21 cellular contexts compared by ENCODE assay signal in the genomic region with DNA sequence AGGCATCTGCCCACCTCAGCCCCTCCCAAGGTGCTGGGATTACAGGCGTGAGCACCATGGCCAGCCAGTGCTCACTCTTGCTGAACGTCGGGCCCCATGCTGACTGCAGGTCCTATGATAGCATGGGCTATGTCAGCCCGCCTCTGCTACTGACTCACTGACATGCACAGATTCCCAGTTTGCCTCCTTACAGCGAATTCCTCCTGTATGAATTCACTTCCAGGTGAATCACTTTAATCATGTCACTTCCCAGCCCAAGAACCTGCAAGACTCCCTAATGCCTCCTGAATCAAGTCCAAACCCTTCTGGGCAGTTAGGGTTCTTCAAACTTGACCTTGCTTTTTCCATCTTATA. TPM values are rescaled to one million over a fixed set of nuclear protein-coding genes. Genes with fewer than 3 reads are reported as not detected.
DNase-seq lines count a peak whose midpoint lies in the region; ATAC-seq, FAIRE-seq and TF ChIP-seq lines count a peak whose summit lies in the region.
"Had no signal": no experiment of that assay in that cellular context is flagged by ENCODE, and none has a peak within 500 bp of the region (broad histone marks: within the 10 kb centered on the region; RNA-seq: fewer than 3 reads in every experiment).

No MANE protein-coding gene starts in this region.

- H3K36me3 Mint-ChIP-seq in stimulated activated effector memory CD8-positive, alpha-beta T cell treated with anti-CD3 and anti-CD28 coated beads, Interleukin-12 subunit alpha, Interleukin-12 subunit beta, amount 100 ng/mL, for 72 hours, result peaks cover 6% of the 10 kb centered on the region
- H3K36me3 Mint-ChIP-seq: IgD-negative memory B cell, naive B cell, type B pancreatic cell had no signal

- FAIRE-seq in urothelium cell line (lab: Jason Lieb, UNC), result no peak
- no peak for FAIRE-seq in GM19239 (lab: Jason Lieb, UNC)
- FAIRE-seq: G401.6 had no signal

- H3K4me1 ChIP-seq in left ventricle myocardium inferior, result peaks cover 14% of the 10 kb centered on the region
- H3K4me1 ChIP-seq: left lung had no signal

- intact Hi-C loops in left ventricle myocardium inferior (cut with micrococcal nuclease) (no loop called here), left ventricle myocardium superior (cut with micrococcal nuclease) (no loop called here)

- H3K4me3 ChIP-seq in left ventricle myocardium inferior (no peak overlapping the region), fibroblast of the aortic adventitia (ENCODE audit: low read depth, low read length) (no peak overlapping the region)
- H3K4me3 ChIP-seq: left lung had no signal

- H3K9me3 ChIP-seq in left ventricle myocardium inferior (replicated peaks), result no peaks in the 10 kb centered on the region
- H3K9me3 ChIP-seq: left lung had no signal

- H3K36me3 ChIP-seq in left ventricle myocardium inferior, result no peaks in the 10 kb centered on the region
- H3K36me3 ChIP-seq: left lung had no signal

- H3K4me1 Mint-ChIP-seq in stimulated activated effector memory CD8-positive, alpha-beta T cell treated with anti-CD3 and anti-CD28 coated beads, Interleukin-12 subunit alpha, Interleukin-12 subunit beta, amount 100 ng/mL, for 72 hours, result peaks cover 21% of the 10 kb centered on the region
- H3K4me1 Mint-ChIP-seq: activated B cell treated with CpG ODN at 0.5 μM for 24 hours had no signal

- H3K27ac ChIP-seq in left ventricle myocardium inferior (replicated peaks), result peak overlapping the region; percentile 34
- H3K27ac ChIP-seq: left lung had no signal

- H3K9me3 Mint-ChIP-seq in stimulated activated effector memory CD8-positive, alpha-beta T cell treated with anti-CD3 and anti-CD28 coated beads, Interleukin-12 subunit alpha, Interleukin-12 subunit beta, amount 100 ng/mL, for 72 hours, result no peaks in the 10 kb centered on the region
- H3K9me3 Mint-ChIP-seq: activated B cell treated with CpG ODN at 0.5 μM for 24 hours; CD4-positive, alpha-beta T cell; IgD-negative memory B cell; naive B cell; type B pancreatic cell had no signal

- ATAC-seq in left ventricle myocardium superior, result no peak
- ATAC-seq in HG02798 (IDR thresholded peaks at IDR 0.05; ENCODE audit: poor library complexity, unreplicated experiment), result no peak
- ATAC-seq in stimulated activated effector memory CD8-positive, alpha-beta T cell treated with anti-CD3 and anti-CD28 coated beads, Interleukin-12 subunit alpha, Interleukin-12 subunit beta, amount 100 ng/mL, for 72 hours, result no peak

- H3K27ac Mint-ChIP-seq in stimulated activated effector memory CD8-positive, alpha-beta T cell treated with anti-CD3 and anti-CD28 coated beads, Interleukin-12 subunit alpha, Interleukin-12 subunit beta, amount 100 ng/mL, for 72 hours, result no peak overlapping the region
- H3K27ac Mint-ChIP-seq: activated B cell treated with CpG ODN at 0.5 μM for 24 hours; CD4-positive, alpha-beta T cell; IgD-negative memory B cell; type B pancreatic cell had no signal

- no peak overlapping the region for H3K4me3 Mint-ChIP-seq in stimulated activated effector memory CD8-positive, alpha-beta T cell treated with anti-CD3 and anti-CD28 coated beads, Interleukin-12 subunit alpha, Interleukin-12 subunit beta, amount 100 ng/mL, for 72 hours
- H3K4me3 Mint-ChIP-seq: activated B cell treated with CpG ODN at 0.5 μM for 24 hours; CD4-positive, alpha-beta T cell; IgD-negative memory B cell; naive B cell; type B pancreatic cell had no signal

- TF ChIP-seq CTCF in left ventricle myocardium inferior (IDR thresholded peaks at IDR 0.05; ENCODE audit: borderline replicate concordance), result no peak
- no peak for TF ChIP-seq CTCF in fibroblast of the aortic adventitia (IDR thresholded peaks at IDR 0.05; ENCODE audit: insufficient read depth, low read length)

- H3K27me3 ChIP-seq in left ventricle myocardium inferior (ENCODE audit: low read depth), result no peaks in the 10 kb centered on the region
- H3K27me3 ChIP-seq: left lung had no signal

- no peak for DNase-seq in left ventricle myocardium inferior
- no peak for DNase-seq in left ventricle myocardium superior
- DNase-seq in SW480 (ENCODE audit: low spot score), result peak; percentile 35
- DNase-seq in fibroblast of the aortic adventitia (ENCODE audit: low read depth), result peak; percentile 23
- peak; percentile 68 for DNase-seq in urothelium cell line (ENCODE audit: low spot score)
- DNase-seq in stimulated activated effector memory CD8-positive, alpha-beta T cell treated with anti-CD3 and anti-CD28 coated beads, Interleukin-12 subunit alpha, Interleukin-12 subunit beta, amount 100 ng/mL, for 72 hours (ENCODE audit: low spot score in 2 of 2), result no peak
- no peak for DNase-seq in GM19239 (ENCODE audit: insufficient read length, low spot score)
- DNase-seq: 8988T; activated B cell treated with CpG ODN at 0.5 μM for 24 hours; activated gamma-delta T cell treated with Interleukin-2 at 50 U/mL for 16 hours; CD4-positive, alpha-beta T cell; head of caudate nucleus; left lung; naive B cell; NCI-H1417 treated with DMSO at 0.1 percent for 48 hours; retina; stimulated activated CD8-positive, alpha-beta memory T cell treated with anti-CD3 and anti-CD28 coated beads, Interleukin-4, amount 100 ng/mL, for 48 hours had no signal

RNA-seq across cellular contexts. Expression of gene UBTF, which starts 16.1 kb away (rescaled TPM):
- total RNA-seq in left ventricle myocardium inferior (53.9 TPM), left ventricle myocardium superior (65.2 TPM), fibroblast of the aortic adventitia (ENCODE audit: low replicate concordance) (64.2 and 195 TPM in 2 replicates)

RNA-seq across cellular contexts. Expression of gene SLC4A1, which starts 32.4 kb away (rescaled TPM):
- not detected for total RNA-seq in left ventricle myocardium inferior
- not detected for total RNA-seq in left ventricle myocardium superior
- not detected in 2 replicates for total RNA-seq in fibroblast of the aortic adventitia (ENCODE audit: low replicate concordance)
- total RNA-seq: CD4-positive, alpha-beta T cell had no signal

RNA-seq across cellular contexts. Expression of gene ATXN7L3, which starts 35.9 kb away (rescaled TPM):
- total RNA-seq in left ventricle myocardium inferior (28.7 TPM), left ventricle myocardium superior (36.0 TPM), fibroblast of the aortic adventitia (ENCODE audit: low replicate concordance) (36.6 and 108 TPM in 2 replicates)

RNA-seq across cellular contexts. Expression of gene TMUB2, which starts 48.8 kb away (rescaled TPM):
- total RNA-seq in left ventricle myocardium inferior (20.9 TPM), left ventricle myocardium superior (23.6 TPM), fibroblast of the aortic adventitia (ENCODE audit: low replicate concordance) (23.0 and 29.4 TPM in 2 replicates)

Comparison
In these comparisons a context has a peak if more than half of its experiments do, and no peak if none do; other contexts are left out.
1. DNase-seq: peak in SW480 (single experiment), fibroblast of the aortic adventitia (single experiment) and urothelium cell line (single experiment); none in left ventricle myocardium inferior (single experiment), left ventricle myocardium superior (single experiment), stimulated activated effector memory CD8-positive, alpha-beta T cell treated with anti-CD3 and anti-CD28 coated beads, Interleukin-12 subunit alpha, Interleukin-12 subunit beta, amount 100 ng/mL, for 72 hours (0 of 2) and GM19239 (single experiment).